Comparison of ENCODE assay signal across 1 cellular context in genomic region chr2:215830313-215830712, GRCh38.
A peak's percentile ranks its signal among the peaks of the same experiment; 100 is the strongest.
TF ChIP-seq lines count a peak whose summit lies in the region.

No MANE protein-coding gene starts in this region.

TF ChIP-seq in K562, 482 proteins besides CTCF, POLR2A, EP300 and RAD21 (continued from another document and continues in another):
- TF ChIP-seq CHAMP1 (IDR thresholded peaks at IDR 0.05) (peak; percentile 71), ZBTB8A (IDR thresholded peaks at IDR 0.05; ENCODE audit: partially characterized antibody) (no peak), ZNF316 (IDR thresholded peaks at IDR 0.05) (peak; percentile 84), CXXC5 (CRISPR knock-in tag; IDR thresholded peaks at IDR 0.05) (peak; percentile 52; the same call in 1 of the 2 replicates), TAF9B (IDR thresholded peaks at IDR 0.05; ENCODE audit: partially characterized antibody) (peak; percentile 69), ARID3A (IDR thresholded peaks at IDR 0.05; ENCODE audit: borderline replicate concordance, low read depth, low read length) (peak; percentile 55; the same call in 1 of the 2 replicates), TCF3 (CRISPR knock-in tag; IDR thresholded peaks at IDR 0.05) (no peak), ZKSCAN3 (CRISPR knock-in tag; IDR thresholded peaks at IDR 0.05) (no peak), ZNF133 (CRISPR knock-in tag; IDR thresholded peaks at IDR 0.05) (no peak), ELF2 (CRISPR knock-in tag; IDR thresholded peaks at IDR 0.05) (no peak), YY1 (IDR thresholded peaks at IDR 0.05; ENCODE audit: borderline replicate concordance in 1 of 3, control insufficient read depth in 1 of 3, extremely low read depth in 1 of 3, insufficient read depth in 3 of 3, insufficient read length in 1 of 3, insufficient replicate concordance in 2 of 3, low read depth in 1 of 3, low read length in 2 of 3) (peak in 1 of 3 experiments; percentile 69), DMBX1 (CRISPR knock-in tag; IDR thresholded peaks at IDR 0.05; ENCODE audit: borderline replicate concordance) (0 out of 2 replicates have a peak, but pooled peaks have one; percentile 27), ZNF644 (tag; IDR thresholded peaks at IDR 0.05; ENCODE audit: low read depth) (0 out of 2 replicates have a peak, but pooled peaks have one; percentile 56), POLR2AphosphoS5 (IDR thresholded peaks at IDR 0.05; ENCODE audit: control insufficient read depth, insufficient read depth, low read depth, low read length) (no peak), BRD9 (IDR thresholded peaks at IDR 0.05; ENCODE audit: low read depth, partially characterized antibody) (peak; percentile 73), MCM7 (IDR thresholded peaks at IDR 0.05) (no peak), DACH1 (IDR thresholded peaks at IDR 0.05; ENCODE audit: partially characterized antibody) (peak; percentile 78), SLC30A9 (CRISPR knock-in tag; IDR thresholded peaks at IDR 0.05) (no peak), RBM25 (IDR thresholded peaks at IDR 0.05; ENCODE audit: low read depth, low read length, severe bottlenecking) (no peak), NCOA2 (IDR thresholded peaks at IDR 0.05; ENCODE audit: partially characterized antibody in 2 of 2) (no peak), TRIM24 (IDR thresholded peaks at IDR 0.05) (peak in 1 of 2 experiments; percentile 60; a peak in 1 of 4 replicates), ATF1 (CRISPR knock-in tag; IDR thresholded peaks at IDR 0.05) (no peak), ATF1 (tag; IDR thresholded peaks at IDR 0.05) (peak; percentile 53), MAX (CRISPR knock-in tag; IDR thresholded peaks at IDR 0.05) (no peak), ZNF318 (IDR thresholded peaks at IDR 0.05; ENCODE audit: borderline replicate concordance in 1 of 2, low read depth in 1 of 2) (peak in 1 of 2 experiments; percentile 75; a peak in 1 of 4 replicates), RBM39 (optimal IDR thresholded peaks at IDR 0.05; ENCODE audit: low read depth, low read length) (no peak), CREB3L1 (IDR thresholded peaks at IDR 0.05; ENCODE audit: borderline replicate concordance, low read depth) (no peak), CC2D1A (IDR thresholded peaks at IDR 0.05) (0 out of 2 replicates have a peak, but pooled peaks have one; percentile 32), E2F8 (IDR thresholded peaks at IDR 0.05; ENCODE audit: low read depth, partially characterized antibody) (no peak), NEUROD1 (IDR thresholded peaks at IDR 0.05; ENCODE audit: borderline replicate concordance, low read depth, low read length, partially characterized antibody) (peak; percentile 38), FIP1L1 (IDR thresholded peaks at IDR 0.05; ENCODE audit: low read depth, low read length, poor library complexity, severe bottlenecking) (no peak), GABPA (tag; conservative IDR thresholded peaks at IDR 0.05; ENCODE audit: low read depth) (no peak), ZNF324 (CRISPR knock-in tag; IDR thresholded peaks at IDR 0.05) (no peak), MYNN (IDR thresholded peaks at IDR 0.05) (peak; percentile 73), MYNN (CRISPR knock-in tag; IDR thresholded peaks at IDR 0.05) (no peak), ZHX1 (conservative IDR thresholded peaks at IDR 0.05; ENCODE audit: low read length) (no peak), TAF7 (tag; IDR thresholded peaks at IDR 0.05) (no peak), NR2C1 (IDR thresholded peaks at IDR 0.05) (no peak), NR2C1 (tag; IDR thresholded peaks at IDR 0.05) (0 out of 2 replicates have a peak, but pooled peaks have one; percentile 32), MTA3 (IDR thresholded peaks at IDR 0.05; ENCODE audit: borderline replicate concordance) (0 out of 2 replicates have a peak, but pooled peaks have one; percentile 41)
